ENCODE assay signal across 17 cellular contexts in the genomic region with DNA sequence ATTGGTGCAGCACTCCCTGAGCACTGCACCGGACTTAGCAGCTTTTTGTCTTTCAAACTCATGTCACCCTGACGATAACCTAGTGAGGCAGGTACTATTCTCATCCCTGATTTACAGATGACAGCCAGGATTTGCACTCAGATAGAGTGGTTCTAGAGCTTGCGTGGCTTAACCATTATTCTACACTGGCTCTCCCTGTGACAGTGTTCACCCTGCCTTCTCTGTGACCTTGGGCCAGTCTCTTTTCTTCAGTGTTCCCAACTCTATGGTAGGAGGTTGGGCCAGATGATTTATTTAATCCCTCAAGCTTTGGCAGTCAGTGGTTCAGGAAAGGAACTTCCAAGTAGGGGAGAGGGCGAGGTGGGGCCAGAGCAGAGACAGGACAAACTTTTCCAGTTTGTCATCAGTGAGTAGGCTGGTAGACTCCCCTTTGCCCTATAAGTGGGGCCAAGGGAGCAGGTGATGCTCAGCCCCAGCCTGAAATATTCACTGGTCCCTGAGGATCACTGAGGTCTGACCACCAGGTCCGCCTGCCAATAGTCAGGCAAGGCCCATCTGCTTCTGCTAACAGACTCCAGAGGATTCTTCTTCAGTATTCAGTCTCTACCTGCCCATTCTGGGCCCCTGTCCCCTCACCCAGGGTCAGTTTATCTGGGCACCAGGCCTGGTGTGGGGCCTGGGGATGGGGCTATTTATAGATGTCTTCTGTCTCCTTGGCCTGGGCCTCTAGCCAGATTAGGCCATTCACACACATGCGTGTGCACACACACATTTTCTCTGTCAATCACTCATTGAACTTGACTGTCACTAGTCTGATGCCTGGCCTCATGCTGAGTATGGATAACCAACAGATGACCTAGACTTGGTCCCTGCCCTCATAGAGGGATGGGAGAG. TPM values are rescaled to one million over a fixed set of nuclear protein-coding genes. Genes with fewer than 3 reads are reported as not detected.
DNase-seq lines count a peak whose midpoint lies in the region; ATAC-seq, FAIRE-seq and TF ChIP-seq lines count a peak whose summit lies in the region.
"Had no signal": no experiment of that assay in that cellular context is flagged by ENCODE, and none has a peak within 500 bp of the region (broad histone marks: within the 10 kb centered on the region; RNA-seq: fewer than 3 reads in every experiment).

No MANE protein-coding gene starts in this region.

- no peaks in the 10 kb centered on the region for H3K36me3 ChIP-seq in Karpas-422 (ENCODE audit: insufficient read depth, low read length)
- H3K36me3 ChIP-seq: adrenal gland had no signal

- no peak overlapping the region for H3K4me3 ChIP-seq in Karpas-422 (ENCODE audit: low read length)
- H3K4me3 ChIP-seq: A549, adrenal gland had no signal

- FAIRE-seq in GM12892 (lab: Jason Lieb, UNC) = no peak
- FAIRE-seq: A549 had no signal

- TF ChIP-seq POLR2A in GM12892 (IDR thresholded peaks at IDR 0.05; ENCODE audit: low read depth, low read length) = no peak

- no peaks in the 10 kb centered on the region for H3K79me2 ChIP-seq in Karpas-422 (ENCODE audit: low read length)

- ATAC-seq in Right ventricle myocardium inferior = peak; percentile 86
- ATAC-seq: A549 had no signal

- no peaks in the 10 kb centered on the region for H4K20me1 ChIP-seq in Karpas-422 (ENCODE audit: insufficient read depth, low read depth, low read length)

- no peak overlapping the region for H3K27ac ChIP-seq in Karpas-422 (ENCODE audit: low read length)
- H3K27ac ChIP-seq: A549, adrenal gland had no signal

- H2AFZ ChIP-seq in Karpas-422 (ENCODE audit: low read length) = no peak overlapping the region

- intact Hi-C loops in Right ventricle myocardium inferior (cut with DNase I) (loop anchor here (1.0 kb wide), 1 partner anchor 8 kb away; a partner anchor contains a TSS), cardiac septum (cut with DNase I) (loop anchor here (1.0 to 5.0 kb wide), 2 partner anchors 8 to 246 kb away; a partner anchor contains a TSS)

- H3K4me2 ChIP-seq in Karpas-422 (ENCODE audit: low read depth, low read length, poor library complexity, severe bottlenecking) = no peak overlapping the region
- H3K4me2 ChIP-seq: A549 had no signal

- H3K9ac ChIP-seq in Karpas-422 (ENCODE audit: low read length) = no peak overlapping the region

- DNase-seq in Right ventricle myocardium inferior (ENCODE audit: missing footprints) (peak; percentile 75), cardiac septum (ENCODE audit: low spot score) (no peak), fibroblast of gingiva (ENCODE audit: low read depth) (peak; percentile 72), midbrain (lab: John Stamatoyannopoulos, UW) (peak; percentile 50), ureter (ENCODE audit: low spot score) (peak; percentile 65), GM12892 (ENCODE audit: insufficient read length) (no peak), Karpas-422 (no peak), NCI-H2171 (lab: John Stamatoyannopoulos, UW) (no peak)
- DNase-seq: activated CD4-positive, alpha-beta T cell treated with anti-CD3 and anti-CD28 coated beads for 4 hours; activated T-cell treated with anti-CD3 and anti-CD28 coated beads, Interleukin-2, amount 50 U/mL, for 48 hours; kidney glomerular epithelial cell; NCI-H1105 treated with DMSO at 0.1 percent for 48 hours; NCI-H510A treated with DMSO at 0.1 percent for 48 hours; T-helper 1 cell had no signal

- H3K9me2 ChIP-seq in Karpas-422 (replicated peaks; ENCODE audit: insufficient read depth, low read length) = no peaks in the 10 kb centered on the region

- H3K4me1 ChIP-seq in Karpas-422 (ENCODE audit: low read length) = peaks cover 6% of the 10 kb centered on the region

- no peaks in the 10 kb centered on the region for H3K9me3 ChIP-seq in Karpas-422 (ENCODE audit: low read length)
- H3K9me3 ChIP-seq: A549, adrenal gland had no signal

- H3K27me3 ChIP-seq in Karpas-422 (ENCODE audit: low read length) = no peaks in the 10 kb centered on the region
- H3K27me3 ChIP-seq: adrenal gland had no signal

RNA-seq across cellular contexts. Expression of a gene that starts 8.8 kb away (rescaled TPM):
- 5,086 TPM for total RNA-seq in Right ventricle myocardium inferior
- total RNA-seq in cardiac septum = 3,048 TPM
- 15.9 TPM for total RNA-seq in ureter
- polyA plus RNA-seq in GM12892 (2012; ENCODE audit: missing spikeins) = 8.4 TPM
- not detected in 2 replicates for total RNA-seq in Karpas-422 (2014; rRNA removed; shearing (Covaris generic); ENCODE audit: low replicate concordance)
- total RNA-seq: glomerular endothelial cell had no signal
- polyA plus RNA-seq: A549 had no signal

RNA-seq across cellular contexts. Expression of a gene that starts 31.4 kb away (rescaled TPM):
- total RNA-seq in Right ventricle myocardium inferior (1.7 TPM), cardiac septum (2.8 TPM), ureter (237 TPM)
- polyA plus RNA-seq in GM12892 (2012; ENCODE audit: missing spikeins) = 0.17 TPM
- 2.7 and 3.2 TPM in 2 replicates for total RNA-seq in Karpas-422 (2014; rRNA removed; shearing (Covaris generic); ENCODE audit: low replicate concordance)

Comparison
In these comparisons a context has a peak if more than half of its experiments do, and no peak if none do; other contexts are left out.
1. DNase-seq: peak in Right ventricle myocardium inferior (single experiment), fibroblast of gingiva (single experiment), midbrain (single experiment) and ureter (single experiment); none in cardiac septum (single experiment), GM12892 (single experiment), Karpas-422 (single experiment) and NCI-H2171 (single experiment).
2. RNA of a gene that starts 8.8 kb away (total RNA-seq): 5,086 TPM in Right ventricle myocardium inferior (single experiment) and 3,048 TPM in cardiac septum (single experiment); 15.9 TPM in ureter (single experiment) and not detected in Karpas-422; every median in the first group is over 100 times any median in the second.
3. RNA of a gene that starts 31.4 kb away (total RNA-seq): 237 TPM in ureter (single experiment); 2.8 TPM in cardiac septum (single experiment), 2.7 to 3.2 TPM in Karpas-422 and 1.7 TPM in Right ventricle myocardium inferior (single experiment); every median in the first group is over 10 times any median in the second.